18 cellular contexts compared by ENCODE assay signal in genomic region chr15:74043425-74044266, GRCh38. TPM values are rescaled to one million over a fixed set of nuclear protein-coding genes. Genes with fewer than 3 reads are reported as not detected.
DNase-seq lines count a peak whose midpoint lies in the region; FAIRE-seq and TF ChIP-seq lines count a peak whose summit lies in the region.
"Had no signal": no experiment of that assay in that cellular context is flagged by ENCODE, and none has a peak within 500 bp of the region (broad histone marks: within the 10 kb centered on the region; RNA-seq: fewer than 3 reads in every experiment).

No MANE protein-coding gene starts in this region.

- no peak overlapping the region for H3K14ac ChIP-seq in neuronal stem cell (ENCODE audit: low read length)

- H3K4ac ChIP-seq in neuronal stem cell (ENCODE audit: low read length), result no peak overlapping the region

- no peak overlapping the region for H2BK120ac ChIP-seq in neuronal stem cell (ENCODE audit: low read depth, low read length)

- POLR2A ChIA-PET in HEK293 (lab: Yijun Ruan, JAX), result no interaction called here

- no peak overlapping the region for H3K23ac ChIP-seq in neuronal stem cell (ENCODE audit: low read depth, low read length, poor library complexity)

- no peak overlapping the region for H4K8ac ChIP-seq in neuronal stem cell (ENCODE audit: low read depth, low read length)

- TF ChIP-seq EP300 in suprapubic skin (IDR thresholded peaks at IDR 0.05), result no peak

- H3K9ac ChIP-seq in neuronal stem cell (ENCODE audit: low read depth, low read length, poor library complexity), result peak overlapping the region; percentile 39

- H3K4me3 ChIP-seq in HEK293 (ENCODE audit: low read depth, low read length) (no peak overlapping the region), bronchial epithelial cell (ENCODE audit: low read depth, low read length) (no peak overlapping the region), neuronal stem cell (ENCODE audit: low read length in 2 of 2) (no peak overlapping the region), suprapubic skin (no peak overlapping the region)
- H3K4me3 ChIP-seq: mucosa of descending colon, right lobe of liver had no signal

- H3K79me1 ChIP-seq in neuronal stem cell (ENCODE audit: low read depth, low read length), result peaks cover 3% of the 10 kb centered on the region

- H3K36me3 ChIP-seq in HEK293 (ENCODE audit: control insufficient read depth in 2 of 2, insufficient read depth in 1 of 2, low read length in 2 of 2), result no peaks in the 10 kb centered on the region; a peak in 1 of 3 replicates
- peaks cover 4% of the 10 kb centered on the region for H3K36me3 ChIP-seq in bronchial epithelial cell (ENCODE audit: control insufficient read depth, insufficient read depth, low read length)
- H3K36me3 ChIP-seq in neuronal stem cell (replicated peaks in 1 of 2; ENCODE audit: control insufficient read depth in 2 of 2, insufficient read depth in 2 of 2, low read length in 2 of 2), result peaks cover 0 to 2% of the 10 kb centered on the region in 2 donors
- peaks cover 27% of the 10 kb centered on the region for H3K36me3 ChIP-seq in suprapubic skin

- H3K9me3 ChIP-seq in HEK293 (ENCODE audit: control insufficient read depth, insufficient read depth, low read depth, low read length), result no peaks in the 10 kb centered on the region
- no peaks in the 10 kb centered on the region for H3K9me3 ChIP-seq in neuronal stem cell (replicated peaks in 1 of 2; ENCODE audit: control insufficient read depth in 2 of 2, insufficient read depth in 1 of 2, low read depth in 1 of 2, low read length in 2 of 2)
- H3K9me3 ChIP-seq in suprapubic skin, result no peaks in the 10 kb centered on the region
- H3K9me3 ChIP-seq: mucosa of descending colon, right lobe of liver had no signal

- no peak for TF ChIP-seq POLR2A in suprapubic skin (IDR thresholded peaks at IDR 0.05)

- CTCF ChIA-PET in HEK293 (lab: Yijun Ruan, JAX), result interaction anchor here (0.9 to 14.3 kb wide), 6 partner anchors 7 to 279 kb away, joined by 3 to 152 read pairs (median 7); no protein-coding TSS in a partner anchor

- peaks cover 2% of the 10 kb centered on the region for H3K27me3 ChIP-seq in bronchial epithelial cell (ENCODE audit: control insufficient read depth, insufficient read depth, low read length)
- H3K27me3 ChIP-seq in neuronal stem cell (ENCODE audit: control insufficient read depth in 3 of 3, insufficient read depth in 3 of 3, low read depth in 1 of 3, low read length in 3 of 3), result no peaks in the 10 kb centered on the region
- H3K27me3 ChIP-seq in suprapubic skin, result no peaks in the 10 kb centered on the region
- H3K27me3 ChIP-seq: right lobe of liver had no signal

- DNase-seq in bronchial epithelial cell (ENCODE audit: low read depth), result no peak
- DNase-seq in neuronal stem cell (ENCODE audit: low spot score), result no peak
- DNase-seq in suprapubic skin (ENCODE audit: low spot score in 2 of 2), result peak in 1 of 2 donors; percentile 56
- DNase-seq in SIG-M5 (lab: John Stamatoyannopoulos, UW), result no peak
- DNase-seq in DMS153 (lab: John Stamatoyannopoulos, UW), result no peak
- DNase-seq in G401 (ENCODE audit: low spot score), result no peak
- DNase-seq: activated T-cell treated with anti-CD3 and anti-CD28 coated beads, Interleukin-2, amount 50 U/mL, for 72 hours; DND-41; foreskin melanocyte; H7; NCI-H524; stimulated activated CD4-positive, alpha-beta T cell treated with anti-CD3 and anti-CD28 coated beads, Interleukin-1b, Interleukin-23, amount 100 ng/mL, for 48 hours; stimulated activated naive CD4-positive, alpha-beta T cell treated with Interleukin-2 at 50 U/mL for 16 hours; T-cell had no signal

- H2AFZ ChIP-seq in neuronal stem cell (ENCODE audit: low read length), result no peak overlapping the region

- in situ Hi-C loops in G401 (cut with HindIII; ENCODE audit: low sequenced_read_pairs), result loop anchor here (10.0 kb wide), 1 partner anchor 69 kb away; no protein-coding TSS in a partner anchor

- no peak overlapping the region for H3K27ac ChIP-seq in HEK293 (ENCODE audit: extremely low read depth, low read depth, low read length)
- no peak overlapping the region for H3K27ac ChIP-seq in neuronal stem cell (replicated peaks; ENCODE audit: low read length)
- peak overlapping the region; percentile 27 for H3K27ac ChIP-seq in suprapubic skin
- H3K27ac ChIP-seq: right lobe of liver, VCaP had no signal

- no peak overlapping the region for H2AK5ac ChIP-seq in neuronal stem cell (ENCODE audit: low read depth, low read length)

- no peak overlapping the region for H2BK12ac ChIP-seq in neuronal stem cell (ENCODE audit: low read length)

- no peak overlapping the region for H3K18ac ChIP-seq in neuronal stem cell (ENCODE audit: low read length)

- H3K4me2 ChIP-seq in neuronal stem cell (ENCODE audit: insufficient read depth, low read length, poor library complexity, severe bottlenecking), result no peak overlapping the region

- H2BK15ac ChIP-seq in neuronal stem cell (ENCODE audit: low read length), result no peak overlapping the region

- H2BK5ac ChIP-seq in neuronal stem cell (ENCODE audit: low read length), result no peak overlapping the region

- no peak overlapping the region for H4K91ac ChIP-seq in neuronal stem cell (ENCODE audit: low read depth, low read length, poor library complexity)

- peak; percentile 36 for FAIRE-seq in bronchial epithelial cell (lab: Jason Lieb, UNC)

- no peak for TF ChIP-seq CTCF in HEK293 (tag by site-specific recombination; IDR thresholded peaks at IDR 0.05)
- TF ChIP-seq CTCF in bronchial epithelial cell (IDR thresholded peaks at IDR 0.05; ENCODE audit: insufficient read depth, low read length, severe bottlenecking), result no peak
- TF ChIP-seq CTCF in suprapubic skin (IDR thresholded peaks at IDR 0.05), result no peak

- no CpG with 5 or more reads among the region's 7 CpGs for WGBS in neuronal stem cell (ENCODE audit: extremely low coverage in 2 of 2, insufficient read length in 2 of 2, insufficient replicate concordance in 1 of 2), 2 donors
- 83% methylated on average over 2 of the region's 7 CpGs for WGBS in suprapubic skin

- H3K4me1 ChIP-seq in HEK293 (ENCODE audit: control insufficient read depth, insufficient read depth, low read length) (no peaks in the 10 kb centered on the region; the same call in 1 of the 2 replicates), neuronal stem cell (ENCODE audit: control insufficient read depth in 2 of 2, insufficient read depth in 1 of 2, low read depth in 1 of 2, low read length in 2 of 2) (peaks cover 0 to 3% of the 10 kb centered on the region in 2 donors), suprapubic skin (peaks cover 53% of the 10 kb centered on the region)
- H3K4me1 ChIP-seq: right lobe of liver had no signal

TF ChIP-seq in HEK293, 187 proteins besides CTCF, POLR2A, EP300 and RAD21:
- TF ChIP-seq GLIS2 (tag by site-specific recombination; IDR thresholded peaks at IDR 0.05) (no peak), SCRT2 (tag by site-specific recombination; IDR thresholded peaks at IDR 0.05) (peak; percentile 47; the same call in 1 of the 2 replicates)

RNA-seq across cellular contexts. Expression of gene GOLGA6A, which starts 38.7 kb away (rescaled TPM):
- total RNA-seq in bronchial epithelial cell (0.13 TPM in 1 of 2 replicates, not detected in the other), suprapubic skin (1 to 10 TPM in 2 of 4 donors, under 1 TPM in 2; 0.21 to 3.9 (median 1.7) TPM)
- polyA plus RNA-seq in neuronal stem cell (2013, experiment 1 of 2), result 0.15 TPM
- 0.10 TPM for polyA plus RNA-seq in neuronal stem cell (2013, experiment 2 of 2)
- not detected in 2 replicates for total RNA-seq in G401 (2014; rRNA removed; shearing (Covaris generic))
- total RNA-seq: mucosa of descending colon had no signal

RNA-seq across cellular contexts. Expression of gene PML, which starts 49.1 kb away (rescaled TPM):
- total RNA-seq in bronchial epithelial cell (7.6 and 8.3 TPM in 2 replicates), suprapubic skin (100 to 1,000 TPM in 1 of 4 donors, 10 to 100 TPM in 3; 59.2 to 111 (median 82.5) TPM)
- polyA plus RNA-seq in neuronal stem cell (2013, experiment 1 of 2), result 19.7 TPM
- 20.5 TPM for polyA plus RNA-seq in neuronal stem cell (2013, experiment 2 of 2)
- total RNA-seq in G401 (2014; rRNA removed; shearing (Covaris generic)), result 5.8 and 8.7 TPM in 2 replicates

RNA-seq across cellular contexts. Expression of gene STOML1, which starts 51.6 kb away (rescaled TPM):
- total RNA-seq in bronchial epithelial cell, result 8.6 and 9.5 TPM in 2 replicates
- 2.2 TPM for polyA plus RNA-seq in neuronal stem cell (2013, experiment 1 of 2)
- 2.3 TPM for polyA plus RNA-seq in neuronal stem cell (2013, experiment 2 of 2)
- 10 to 100 TPM in 3 of 4 donors, 1 to 10 TPM in 1; 9.7 to 25.3 (median 10.7) TPM for total RNA-seq in suprapubic skin
- total RNA-seq in G401 (2014; rRNA removed; shearing (Covaris generic)), result 6.0 and 13.0 TPM in 2 replicates
